18 cellular contexts compared by ENCODE assay signal in the genomic region with DNA sequence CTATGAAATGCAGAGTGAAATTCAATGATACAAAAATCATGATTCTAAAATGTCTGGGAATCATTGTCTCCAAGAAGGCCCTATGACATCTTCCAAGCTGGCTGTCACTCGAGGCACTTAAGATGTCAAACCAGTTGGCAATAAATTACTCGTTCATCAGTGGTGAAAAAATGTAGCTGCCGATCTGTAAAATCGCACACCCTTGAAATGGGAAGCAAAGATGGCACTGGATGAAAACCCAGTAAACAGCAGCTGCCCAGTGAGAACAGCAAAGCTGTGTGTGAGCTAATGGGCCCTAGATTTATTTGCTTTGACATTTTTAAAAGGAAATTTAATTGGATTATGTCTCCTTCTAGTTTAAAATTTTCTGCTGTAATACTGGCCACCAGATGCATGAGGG.
DNase-seq lines count a peak whose midpoint lies in the region; ATAC-seq, FAIRE-seq and TF ChIP-seq lines count a peak whose summit lies in the region.
"Had no signal": no experiment of that assay in that cellular context is flagged by ENCODE, and none has a peak within 500 bp of the region (broad histone marks: within the 10 kb centered on the region; RNA-seq: fewer than 3 reads in every experiment).

No MANE protein-coding gene starts in this region.

- in situ Hi-C loops in K562 (cut with MboI): no loop called here

- no peaks in the 10 kb centered on the region for H3K27me3 ChIP-seq in K562 (ENCODE audit: control insufficient read depth in 2 of 2, insufficient read depth in 2 of 2, low read length in 2 of 2)

- H3K4me3 ChIP-seq in K562 (no peak overlapping the region), retinal pigment epithelial cell (ENCODE audit: low read length) (no peak overlapping the region)

- H2AFZ ChIP-seq in K562 (ENCODE audit: low read depth, low read length): no peak overlapping the region

- FAIRE-seq in K562 (lab: Jason Lieb, UNC): no peak
- FAIRE-seq: G401.6, H54 had no signal

- H3K4me1 ChIP-seq in K562 (replicated peaks in 1 of 2; ENCODE audit: control insufficient read depth in 2 of 2, insufficient read depth in 2 of 2, low read length in 2 of 2): no peaks in the 10 kb centered on the region

- POLR2A ChIA-PET in HEK293T (lab: Yijun Ruan, JAX): no interaction called here
- POLR2A ChIA-PET in K562 (lab: Yijun Ruan, JAX): no interaction called here

- H3K79me2 ChIP-seq in K562 (ENCODE audit: control insufficient read depth, insufficient read depth, low read length): no peaks in the 10 kb centered on the region

- no peak overlapping the region for H3K9ac ChIP-seq in K562 (ENCODE audit: insufficient read depth in 1 of 2, low read depth in 2 of 2, low read length in 2 of 2)

- intact Hi-C loops in K562 (cut with micrococcal nuclease): no loop called here

- H3K9me1 ChIP-seq in K562 (ENCODE audit: control insufficient read depth, insufficient read depth, low read length): no peaks in the 10 kb centered on the region

- H3K36me3 ChIP-seq in K562 (ENCODE audit: control insufficient read depth, insufficient read depth, low read length): no peaks in the 10 kb centered on the region

- ATAC-seq in K562: no peak
- no peak for ATAC-seq in GM18861 (IDR thresholded peaks at IDR 0.05; ENCODE audit: unreplicated experiment)

- BruUV-seq in K562 (replicated peaks; lab: Mats Ljungman, UMichigan): no TSS peak

- CTCF ChIA-PET in HEK293T (lab: Yijun Ruan, JAX) (no interaction called here), K562 (lab: Yijun Ruan, JAX; ENCODE audit: low intra/inter-chr PET ratio) (no interaction called here)

- no peak for TF ChIP-seq POLR2A in K562 (conservative IDR thresholded peaks at IDR 0.05)

- no peak overlapping the region for H3K4me2 ChIP-seq in K562 (ENCODE audit: insufficient read depth, low read length)

- DNase-seq in HEK293T (ENCODE audit: extremely low spot score) (no peak), NCI-H69 (lab: John Stamatoyannopoulos, UW) (peak; percentile 18), K562 (ENCODE audit: extremely low read depth in 1 of 4, low spot score in 3 of 4) (no peak), retinal pigment epithelial cell (ENCODE audit: low read depth) (peak; percentile 19), globus pallidus (ENCODE audit: low spot score) (no peak), NCI-H2227 treated with DMSO at 0.1 percent for 48 hours (lab: John Stamatoyannopoulos, UW) (no peak)
- DNase-seq: COR-L47; DMS 273 treated with DMSO at 0.1 percent for 48 hours; DND-41; NCI-H1417 treated with DMSO at 0.1 percent for 48 hours; NCI-H2029; NCI-H526 treated with DMSO at 0.1 percent for 48 hours; NK-92 treated with Interleukin-12 subunit alpha and Interleukin-12 subunit beta, amount 100 ng/mL, for 24 hours; SHP77 treated with DMSO at 0.1 percent for 48 hours; T-helper 2 cell had no signal

- no peak for TF ChIP-seq RAD21 in K562 (CRISPR knock-in tag; conservative IDR thresholded peaks at IDR 0.05 in 1 of 2, IDR thresholded peaks at IDR 0.05 in 1 of 2)

- H3K27ac ChIP-seq in K562 (ENCODE audit: extremely low read depth, low read depth, low read length): no peak overlapping the region

- H4K20me1 ChIP-seq in K562 (replicated peaks; ENCODE audit: control insufficient read depth, insufficient read depth, low read length): no peaks in the 10 kb centered on the region

- TF ChIP-seq CTCF in K562 (IDR thresholded peaks at IDR 0.05 in 2 of 3, conservative IDR thresholded peaks at IDR 0.05 in 1 of 3; ENCODE audit: insufficient read depth in 2 of 3, low read depth in 1 of 3, low read length in 3 of 3) (no peak), retinal pigment epithelial cell (conservative IDR thresholded peaks at IDR 0.05; ENCODE audit: low read depth, low read length) (no peak)

- TF ChIP-seq EP300 in K562 (IDR thresholded peaks at IDR 0.05; ENCODE audit: low read length): no peak

- WGBS in K562 (ENCODE audit: insufficient coverage, low coverage, missing lambda C conversion rate): 6% methylated on average over 4 of the region's 4 CpGs

- no peaks in the 10 kb centered on the region for H3K9me3 ChIP-seq in K562 (replicated peaks; ENCODE audit: control insufficient read depth, insufficient read depth, low read depth, low read length)

TF ChIP-seq in HEK293T, 16 proteins besides CTCF, POLR2A, EP300 and RAD21:
- TF ChIP-seq LEF1 (IDR thresholded peaks at IDR 0.05; ENCODE audit: borderline replicate concordance) (no peak), HDGF (IDR thresholded peaks at IDR 0.05; ENCODE audit: borderline replicate concordance) (no peak)
- TF ChIP-seq, protein P1, sequence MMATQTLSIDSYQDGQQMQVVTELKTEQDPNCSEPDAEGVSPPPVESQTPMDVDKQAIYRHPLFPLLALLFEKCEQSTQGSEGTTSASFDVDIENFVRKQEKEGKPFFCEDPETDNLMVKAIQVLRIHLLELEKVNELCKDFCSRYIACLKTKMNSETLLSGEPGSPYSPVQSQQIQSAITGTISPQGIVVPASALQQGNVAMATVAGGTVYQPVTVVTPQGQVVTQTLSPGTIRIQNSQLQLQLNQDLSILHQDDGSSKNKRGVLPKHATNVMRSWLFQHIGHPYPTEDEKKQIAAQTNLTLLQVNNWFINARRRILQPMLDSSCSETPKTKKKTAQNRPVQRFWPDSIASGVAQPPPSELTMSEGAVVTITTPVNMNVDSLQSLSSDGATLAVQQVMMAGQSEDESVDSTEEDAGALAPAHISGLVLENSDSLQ (IDR thresholded peaks at IDR 0.05): 0 out of 2 replicates have a peak, but pooled peaks have one; percentile 7

TF ChIP-seq in K562, 482 proteins besides CTCF, POLR2A, EP300 and RAD21:
- TF ChIP-seq MEIS2 (IDR thresholded peaks at IDR 0.05; ENCODE audit: partially characterized antibody) (peak; percentile 21), ZNF431 (CRISPR knock-in tag; IDR thresholded peaks at IDR 0.05) (no peak)

Comparison
In these comparisons a context has a peak if more than half of its experiments do, and no peak if none do; other contexts are left out.
1. DNase-seq: peak in NCI-H69 (single experiment) and retinal pigment epithelial cell (single experiment); none in HEK293T (single experiment), K562 (0 of 4), globus pallidus (single experiment) and NCI-H2227 treated with DMSO at 0.1 percent for 48 hours (single experiment).